1 cellular context compared by ENCODE assay signal in the genomic region with DNA sequence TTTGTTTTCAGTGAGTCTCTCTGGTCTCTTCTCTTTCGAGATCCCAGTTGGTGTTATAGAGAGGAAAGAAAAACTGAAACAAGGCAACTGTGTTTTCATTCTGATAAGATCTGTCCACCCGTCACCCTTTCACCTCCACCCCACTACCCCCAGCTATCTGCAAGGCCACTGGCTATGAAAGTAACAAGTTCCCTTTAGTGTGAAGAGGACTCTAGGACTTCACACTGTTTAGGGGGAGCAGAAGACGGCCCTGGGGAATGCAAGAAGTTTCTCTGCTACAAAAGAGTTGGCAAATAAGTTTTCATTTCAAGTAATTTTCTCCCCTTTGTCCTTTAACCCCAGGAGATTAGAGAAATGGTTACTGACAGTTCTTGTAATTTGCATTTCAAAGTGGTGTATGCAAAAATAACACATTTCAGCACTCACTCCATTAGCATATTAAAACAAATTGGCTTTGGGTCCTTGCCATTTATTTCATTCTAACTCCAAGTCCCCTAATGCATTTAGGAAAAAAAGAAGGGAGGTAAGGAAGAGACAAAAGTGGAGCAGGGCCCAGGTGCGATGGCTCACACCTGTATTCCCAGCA.
A peak's percentile ranks its signal among the peaks of the same experiment; 100 is the strongest.
TF ChIP-seq lines count a peak whose summit lies in the region.

No MANE protein-coding gene starts in this region.

TF ChIP-seq in WTC11, 78 proteins besides CTCF, POLR2A, EP300 and RAD21 (continued from another document):
- 0 out of 2 replicates have a peak, but pooled peaks have one; percentile 53 for TF ChIP-seq CREM (CRISPR knock-in tag; IDR thresholded peaks at IDR 0.05)
- TF ChIP-seq, protein P1, sequence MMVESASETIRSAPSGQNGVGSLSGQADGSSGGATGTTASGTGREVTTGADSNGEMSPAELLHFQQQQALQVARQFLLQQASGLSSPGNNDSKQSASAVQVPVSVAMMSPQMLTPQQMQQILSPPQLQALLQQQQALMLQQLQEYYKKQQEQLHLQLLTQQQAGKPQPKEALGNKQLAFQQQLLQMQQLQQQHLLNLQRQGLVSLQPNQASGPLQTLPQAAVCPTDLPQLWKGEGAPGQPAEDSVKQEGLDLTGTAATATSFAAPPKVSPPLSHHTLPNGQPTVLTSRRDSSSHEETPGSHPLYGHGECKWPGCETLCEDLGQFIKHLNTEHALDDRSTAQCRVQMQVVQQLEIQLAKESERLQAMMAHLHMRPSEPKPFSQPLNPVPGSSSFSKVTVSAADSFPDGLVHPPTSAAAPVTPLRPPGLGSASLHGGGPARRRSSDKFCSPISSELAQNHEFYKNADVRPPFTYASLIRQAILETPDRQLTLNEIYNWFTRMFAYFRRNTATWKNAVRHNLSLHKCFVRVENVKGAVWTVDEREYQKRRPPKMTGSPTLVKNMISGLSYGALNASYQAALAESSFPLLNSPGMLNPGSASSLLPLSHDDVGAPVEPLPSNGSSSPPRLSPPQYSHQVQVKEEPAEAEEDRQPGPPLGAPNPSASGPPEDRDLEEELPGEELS (CRISPR knock-in tag; IDR thresholded peaks at IDR 0.05): peak; percentile 47; the same call in 1 of the 2 replicates
TF ChIP-seq in WTC11: peak in this region for 3.
